16 cellular contexts compared by ENCODE assay signal in genomic region chr3:24595801-24596200, GRCh38.
DNase-seq lines count a peak whose midpoint lies in the region; ATAC-seq and TF ChIP-seq lines count a peak whose summit lies in the region.
"Had no signal": no experiment of that assay in that cellular context is flagged by ENCODE, and none has a peak within 500 bp of the region (broad histone marks: within the 10 kb centered on the region; RNA-seq: fewer than 3 reads in every experiment).

No MANE protein-coding gene starts in this region.

- no peaks in the 10 kb centered on the region for H3K27me3 Mint-ChIP-seq in activated CD8-positive, alpha-beta memory T cell treated with anti-CD3 and anti-CD28 coated beads, Interleukin-2, amount 10 ng/mL, durations not matched to agents 7 days and 5 days
- H3K27me3 Mint-ChIP-seq: activated naive CD4-positive, alpha-beta T cell treated with anti-CD3 and anti-CD28 coated beads, Interleukin-2, amount 50 U/mL, for 24 hours had no signal

- H3K27me3 ChIP-seq in PC-9 (ENCODE audit: insufficient read depth, low read depth), result no peaks in the 10 kb centered on the region
- H3K27me3 ChIP-seq: testis had no signal

- no peak overlapping the region for H3K4me2 ChIP-seq in PC-9

- H3K79me2 ChIP-seq in PC-9 (ENCODE audit: low read depth), result no peaks in the 10 kb centered on the region

- peaks cover 13% of the 10 kb centered on the region for H3F3A ChIP-seq in PC-9 (ENCODE audit: insufficient read depth, low read depth)

- no peak for TF ChIP-seq CTCF in PC-9 (conservative IDR thresholded peaks at IDR 0.05)
- no peak for TF ChIP-seq CTCF in omental fat pad (IDR thresholded peaks at IDR 0.05)

- ATAC-seq in esophagus mucosa (peak; percentile 78), omental fat pad (ENCODE audit: low FRiP score) (peak; percentile 66), HG03378 (IDR thresholded peaks at IDR 0.05; ENCODE audit: unreplicated experiment) (no peak)
- no peak for ATAC-seq in activated CD8-positive, alpha-beta memory T cell treated with anti-CD3 and anti-CD28 coated beads, Interleukin-2, amount 10 ng/mL, durations not matched to agents 7 days and 5 days
- ATAC-seq: left ventricle myocardium superior had no signal

- no peaks in the 10 kb centered on the region for H3K4me1 Mint-ChIP-seq in activated CD8-positive, alpha-beta memory T cell treated with anti-CD3 and anti-CD28 coated beads, Interleukin-2, amount 10 ng/mL, durations not matched to agents 7 days and 5 days
- H3K4me1 Mint-ChIP-seq: activated naive CD4-positive, alpha-beta T cell treated with anti-CD3 and anti-CD28 coated beads, Interleukin-2, amount 50 U/mL, for 24 hours; B cell had no signal

- H3K4me3 Mint-ChIP-seq in activated CD8-positive, alpha-beta memory T cell treated with anti-CD3 and anti-CD28 coated beads, Interleukin-2, amount 10 ng/mL, durations not matched to agents 7 days and 5 days, result no peak overlapping the region
- H3K4me3 Mint-ChIP-seq: activated naive CD4-positive, alpha-beta T cell treated with anti-CD3 and anti-CD28 coated beads, Interleukin-2, amount 50 U/mL, for 24 hours; B cell had no signal

- peak overlapping the region; percentile 5; the same call in 1 of the 2 replicates for H3K27ac ChIP-seq in PC-9
- H3K27ac ChIP-seq: testis had no signal

- intact Hi-C loops in PC-9 (cut with micrococcal nuclease; ENCODE audit: unreplicated experiment) (loop anchor here (5.0 kb wide), 1 partner anchor 98 kb away; no protein-coding TSS in a partner anchor), posterior cingulate gyrus (cut with DNase I) (no loop called here)

- peaks cover 45% of the 10 kb centered on the region for H3K4me1 ChIP-seq in PC-9 (replicated peaks; ENCODE audit: insufficient read depth)
- H3K4me1 ChIP-seq: testis had no signal

- no peaks in the 10 kb centered on the region for H3K9me3 Mint-ChIP-seq in activated CD8-positive, alpha-beta memory T cell treated with anti-CD3 and anti-CD28 coated beads, Interleukin-2, amount 10 ng/mL, durations not matched to agents 7 days and 5 days (ENCODE audit: low read depth)
- H3K9me3 Mint-ChIP-seq: activated naive CD4-positive, alpha-beta T cell treated with anti-CD3 and anti-CD28 coated beads, Interleukin-2, amount 50 U/mL, for 24 hours had no signal

- no peak overlapping the region for H3K27ac Mint-ChIP-seq in activated CD8-positive, alpha-beta memory T cell treated with anti-CD3 and anti-CD28 coated beads, Interleukin-2, amount 10 ng/mL, durations not matched to agents 7 days and 5 days
- H3K27ac Mint-ChIP-seq: activated naive CD4-positive, alpha-beta T cell treated with anti-CD3 and anti-CD28 coated beads, Interleukin-2, amount 50 U/mL, for 24 hours; B cell had no signal

- H3K4me3 ChIP-seq in PC-9, result no peak overlapping the region
- H3K4me3 ChIP-seq: testis had no signal

- H3K9me3 ChIP-seq in PC-9 (ENCODE audit: insufficient read depth, low read depth), result no peaks in the 10 kb centered on the region; the same call in 1 of the 2 replicates
- H3K9me3 ChIP-seq: testis had no signal

- CTCF ChIA-PET in PC-9 (lab: Charles Lee), result no interaction called here
- CTCF ChIA-PET in activated CD8-positive, alpha-beta memory T cell treated with anti-CD3 and anti-CD28 coated beads, Interleukin-2, amount 10 ng/mL, durations not matched to agents 7 days and 5 days (lab: Charles Lee), result no interaction called here

- H3K36me3 Mint-ChIP-seq in activated CD8-positive, alpha-beta memory T cell treated with anti-CD3 and anti-CD28 coated beads, Interleukin-2, amount 10 ng/mL, durations not matched to agents 7 days and 5 days, result no peaks in the 10 kb centered on the region
- H3K36me3 Mint-ChIP-seq: activated naive CD4-positive, alpha-beta T cell treated with anti-CD3 and anti-CD28 coated beads, Interleukin-2, amount 50 U/mL, for 24 hours had no signal

- POLR2A ChIA-PET in PC-9 (lab: Charles Lee; ENCODE audit: unreplicated experiment), result interaction anchor here (0.6 kb wide), 1 partner anchor 216 kb away, joined by 3 read pairs; no protein-coding TSS in a partner anchor

- no TSS peak for BruUV-seq in PC-9 (replicated peaks; lab: Mats Ljungman, UMichigan)

- no peak overlapping the region for H2AFZ ChIP-seq in PC-9

- no peaks in the 10 kb centered on the region for H3K9me2 ChIP-seq in PC-9 (ENCODE audit: insufficient read depth)

- H4K20me1 ChIP-seq in PC-9 (ENCODE audit: insufficient read depth), result no peaks in the 10 kb centered on the region

- no peaks in the 10 kb centered on the region for H3K36me3 ChIP-seq in PC-9 (ENCODE audit: low read depth)

- DNase-seq in Daoy (ENCODE audit: low read depth) (peak; percentile 45), PC-9 (peak in 1 of 2 experiments; percentile 54), omental fat pad (ENCODE audit: low spot score) (no peak), posterior cingulate gyrus (no peak), HuH-7 (ENCODE audit: low spot score) (no peak)
- no peak for DNase-seq in activated CD8-positive, alpha-beta memory T cell treated with anti-CD3 and anti-CD28 coated beads, Interleukin-2, amount 10 ng/mL, durations not matched to agents 7 days and 5 days
- DNase-seq: activated CD4-positive, alpha-beta T cell treated with anti-CD3 and anti-CD28 coated beads for 48 hours; foreskin melanocyte; left ventricle myocardium superior; NCI-H1436 treated with DMSO at 0.1 percent for 48 hours; occipital lobe; testis had no signal

Comparison
In these comparisons a context has a peak if more than half of its experiments do, and no peak if none do; other contexts are left out.
1. ATAC-seq: peak in esophagus mucosa (single experiment) and omental fat pad (single experiment); none in HG03378 (single experiment) and activated CD8-positive, alpha-beta memory T cell treated with anti-CD3 and anti-CD28 coated beads, Interleukin-2, amount 10 ng/mL, durations not matched to agents 7 days and 5 days (single experiment).